ENCODE assay signal across 30 cellular contexts in the genomic region with DNA sequence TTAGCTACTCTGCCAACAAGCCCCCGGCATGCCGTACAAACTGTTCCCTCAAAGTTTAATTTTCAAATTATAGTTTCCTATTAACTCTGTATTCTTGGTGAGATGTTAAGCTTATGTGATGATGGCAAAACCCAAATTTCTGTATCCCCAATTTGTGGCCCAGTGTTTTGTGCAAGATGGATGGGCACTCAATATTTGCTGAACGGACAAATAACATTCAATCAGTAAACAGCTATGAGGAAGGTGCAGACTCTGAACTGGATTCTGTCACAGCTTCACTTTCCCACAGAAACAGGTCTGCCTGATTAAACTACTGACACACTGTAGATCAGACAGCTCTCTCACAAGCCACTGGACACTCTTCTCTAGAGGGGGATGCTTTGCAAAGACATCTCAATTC. TPM values are rescaled to one million over a fixed set of nuclear protein-coding genes. Genes with fewer than 3 reads are reported as not detected.
DNase-seq lines count a peak whose midpoint lies in the region; ATAC-seq and TF ChIP-seq lines count a peak whose summit lies in the region.
"Had no signal": no experiment of that assay in that cellular context is flagged by ENCODE, and none has a peak within 500 bp of the region (broad histone marks: within the 10 kb centered on the region; RNA-seq: fewer than 3 reads in every experiment).

No MANE protein-coding gene starts in this region.

- CTCF ChIA-PET in naive thymus-derived CD4-positive, alpha-beta T cell (lab: Charles Lee) = interaction anchor here (0.6 to 1.5 kb wide), 2 partner anchors 9 to 22 kb away, joined by 3 to 4 read pairs; no protein-coding TSS in a partner anchor

- peaks cover 0 to 11% (median 10%) of the 10 kb centered on the region in 3 experiments for H3K36me3 ChIP-seq in naive thymus-derived CD4-positive, alpha-beta T cell (ENCODE audit: control insufficient read depth in 2 of 3, insufficient read depth in 3 of 3, low read length in 3 of 3)
- H3K36me3 ChIP-seq: ovary had no signal

- no peaks in the 10 kb centered on the region for H3K27me3 ChIP-seq in naive thymus-derived CD4-positive, alpha-beta T cell (ENCODE audit: control insufficient read depth in 2 of 2, insufficient read depth in 2 of 2, low read length in 2 of 2)
- H3K27me3 ChIP-seq: left lung, ovary, Peyer's patch had no signal

- H3K27me3 Mint-ChIP-seq in natural killer cell (ENCODE audit: low read depth in 2 of 2) (no peaks in the 10 kb centered on the region), brain (no peaks in the 10 kb centered on the region), nephron (ENCODE audit: low read depth) (no peaks in the 10 kb centered on the region)
- no peaks in the 10 kb centered on the region for H3K27me3 Mint-ChIP-seq in natural killer cell treated with Interleukin-12 subunit alpha and Interleukin-12 subunit beta and Interleukin-15 and Interleukin-18, amount 100 ng/mL, for 72 hours
- no peaks in the 10 kb centered on the region for H3K27me3 Mint-ChIP-seq in naive thymus-derived CD4-positive, alpha-beta T cell
- H3K27me3 Mint-ChIP-seq: activated CD8-positive, alpha-beta T cell treated with anti-CD3 and anti-CD28 coated beads for 36 hours; activated naive CD4-positive, alpha-beta T cell treated with anti-CD3 and anti-CD28 coated beads, Interleukin-2, amount 10 ng/mL, durations not matched to agents 7 days and 5 days; B cell had no signal

- H3K27ac ChIP-seq in naive thymus-derived CD4-positive, alpha-beta T cell (ENCODE audit: low read depth, low read length) = no peak overlapping the region
- H3K27ac ChIP-seq: HL-60, ovary, Peyer's patch had no signal

- H3K9me3 Mint-ChIP-seq in natural killer cell (no peaks in the 10 kb centered on the region), brain (peaks cover 0 to under 1% (median 0%) of the 10 kb centered on the region in 5 experiments), nephron (no peaks in the 10 kb centered on the region)
- no peaks in the 10 kb centered on the region for H3K9me3 Mint-ChIP-seq in natural killer cell treated with Interleukin-12 subunit alpha and Interleukin-12 subunit beta and Interleukin-15 and Interleukin-18, amount 100 ng/mL, for 72 hours
- no peaks in the 10 kb centered on the region for H3K9me3 Mint-ChIP-seq in naive thymus-derived CD4-positive, alpha-beta T cell
- H3K9me3 Mint-ChIP-seq: activated CD8-positive, alpha-beta T cell treated with anti-CD3 and anti-CD28 coated beads for 36 hours; activated naive CD4-positive, alpha-beta T cell treated with anti-CD3 and anti-CD28 coated beads, Interleukin-2, amount 10 ng/mL, durations not matched to agents 7 days and 5 days; H9; nephron progenitor cell; T-helper 2 cell treated with Interferon-gamma antibody and Interleukin-4, amounts not matched to agents 5 μg/mL and 100 μg/mL, for 36 hours had no signal

- POLR2A ChIA-PET in naive thymus-derived CD4-positive, alpha-beta T cell (lab: Charles Lee) = interaction anchor here (0.6 kb wide), 1 partner anchor 862 kb away, joined by 4 read pairs; no protein-coding TSS in a partner anchor

- H3K27ac Mint-ChIP-seq in natural killer cell = peak overlapping the region; percentile 10 to 54
- peak overlapping the region in 1 of 2 donors; percentile 42 for H3K27ac Mint-ChIP-seq in natural killer cell treated with Interleukin-12 subunit alpha and Interleukin-12 subunit beta and Interleukin-15 and Interleukin-18, amount 100 ng/mL, for 72 hours
- peak overlapping the region in 3 of 5 experiments; percentile 8 to 81 (median 54) for H3K27ac Mint-ChIP-seq in brain
- H3K27ac Mint-ChIP-seq in nephron = peak overlapping the region; percentile 30 to 45 (median 38)
- no peak overlapping the region for H3K27ac Mint-ChIP-seq in naive thymus-derived CD4-positive, alpha-beta T cell
- H3K27ac Mint-ChIP-seq: activated CD8-positive, alpha-beta T cell treated with anti-CD3 and anti-CD28 coated beads for 36 hours; activated naive CD4-positive, alpha-beta T cell treated with anti-CD3 and anti-CD28 coated beads, Interleukin-2, amount 10 ng/mL, durations not matched to agents 7 days and 5 days; H9; T-helper 2 cell treated with Interferon-gamma antibody and Interleukin-4, amounts not matched to agents 5 μg/mL and 100 μg/mL, for 36 hours had no signal

- no peak overlapping the region for H3K4me3 ChIP-seq in naive thymus-derived CD4-positive, alpha-beta T cell (ENCODE audit: low read length)
- H3K4me3 ChIP-seq: left lung, ovary, Peyer's patch had no signal

- H3K4me1 ChIP-seq in naive thymus-derived CD4-positive, alpha-beta T cell (ENCODE audit: control insufficient read depth in 2 of 2, insufficient read depth in 2 of 2, low read length in 2 of 2) = no peaks in the 10 kb centered on the region

- H3K36me3 Mint-ChIP-seq in natural killer cell (no peaks in the 10 kb centered on the region), brain (peaks cover 59% of the 10 kb centered on the region), nephron (ENCODE audit: low read depth) (peaks cover 30% of the 10 kb centered on the region)
- no peaks in the 10 kb centered on the region for H3K36me3 Mint-ChIP-seq in natural killer cell treated with Interleukin-12 subunit alpha and Interleukin-12 subunit beta and Interleukin-15 and Interleukin-18, amount 100 ng/mL, for 72 hours
- H3K36me3 Mint-ChIP-seq in naive thymus-derived CD4-positive, alpha-beta T cell = peaks cover 0 to 50% (median 18%) of the 10 kb centered on the region in 5 donors

- TF ChIP-seq CTCF in natural killer cell (IDR thresholded peaks at IDR 0.05) (no peak), brain (conservative IDR thresholded peaks at IDR 0.05) (no peak), nephron (IDR thresholded peaks at IDR 0.05; ENCODE audit: unreplicated experiment in 3 of 3) (no peak)

- H3K4me1 Mint-ChIP-seq in natural killer cell (peaks cover 31 to 47% of the 10 kb centered on the region in 2 donors), brain (peaks cover 73% of the 10 kb centered on the region), nephron (peaks cover 70% of the 10 kb centered on the region)
- H3K4me1 Mint-ChIP-seq in natural killer cell treated with Interleukin-12 subunit alpha and Interleukin-12 subunit beta and Interleukin-15 and Interleukin-18, amount 100 ng/mL, for 72 hours (ENCODE audit: low read depth in 2 of 2) = peaks cover 12 to 18% of the 10 kb centered on the region in 2 donors
- peaks cover 23 to 54% (median 37%) of the 10 kb centered on the region in 7 donors for H3K4me1 Mint-ChIP-seq in naive thymus-derived CD4-positive, alpha-beta T cell

- intact Hi-C loops in natural killer cell (cut with micrococcal nuclease) = no loop called here
- intact Hi-C loops in naive thymus-derived CD4-positive, alpha-beta T cell (cut with micrococcal nuclease) = no loop called here

- DNase-seq in natural killer cell = no peak
- no peak for DNase-seq in natural killer cell treated with Interleukin-12 subunit alpha and Interleukin-12 subunit beta and Interleukin-15 and Interleukin-18, amount 100 ng/mL, for 72 hours (ENCODE audit: low spot score)
- DNase-seq in NCI-H526 (lab: John Stamatoyannopoulos, UW) = no peak
- no peak for DNase-seq in DMS153 treated with DMSO at 0.1 percent for 48 hours (lab: John Stamatoyannopoulos, UW; ENCODE audit: unreplicated experiment)
- no peak for DNase-seq in naive thymus-derived CD4-positive, alpha-beta T cell
- DNase-seq in D341Med (ENCODE audit: low spot score) = no peak
- DNase-seq: ACHN; activated CD4-positive, alpha-beta T cell treated with anti-CD3 and anti-CD28 coated beads for 1 hour; activated CD8-positive, alpha-beta memory T cell treated with anti-CD3 and anti-CD28 coated beads, Interleukin-2, amount 50 U/mL, for 48 hours; activated CD8-positive, alpha-beta T cell treated with anti-CD3 and anti-CD28 coated beads for 36 hours; activated naive CD4-positive, alpha-beta T cell treated with anti-CD3 and anti-CD28 coated beads, Interleukin-2, amount 10 ng/mL, durations not matched to agents 7 days and 5 days; cortex of kidney; DMS53; glutamatergic neuron; H9; left lung; NCI-H1436 treated with DMSO at 0.1 percent for 48 hours; NCI-H2081 treated with DMSO at 0.1 percent for 48 hours; NCI-H226; NCI-H774; nephron progenitor cell; ovary; Peyer's patch; SHP77; stimulated activated naive CD8-positive, alpha-beta T cell treated with anti-CD3 and anti-CD28 coated beads, Interleukin-15, Interleukin-2, amounts not matched to agents 100 U/mL and 50 U/mL, for 24 hours had no signal

- no peak overlapping the region for H3K4me3 Mint-ChIP-seq in natural killer cell
- H3K4me3 Mint-ChIP-seq in natural killer cell treated with Interleukin-12 subunit alpha and Interleukin-12 subunit beta and Interleukin-15 and Interleukin-18, amount 100 ng/mL, for 72 hours = no peak overlapping the region
- H3K4me3 Mint-ChIP-seq in brain = no peak overlapping the region
- no peak overlapping the region for H3K4me3 Mint-ChIP-seq in nephron
- no peak overlapping the region for H3K4me3 Mint-ChIP-seq in naive thymus-derived CD4-positive, alpha-beta T cell
- H3K4me3 Mint-ChIP-seq: activated CD8-positive, alpha-beta T cell treated with anti-CD3 and anti-CD28 coated beads for 36 hours; activated naive CD4-positive, alpha-beta T cell treated with anti-CD3 and anti-CD28 coated beads, Interleukin-2, amount 10 ng/mL, durations not matched to agents 7 days and 5 days; B cell; H9; nephron progenitor cell; T-helper 2 cell treated with Interferon-gamma antibody and Interleukin-4, amounts not matched to agents 5 μg/mL and 100 μg/mL, for 36 hours had no signal

- ATAC-seq in natural killer cell = no peak
- no peak for ATAC-seq in natural killer cell treated with Interleukin-12 subunit alpha and Interleukin-12 subunit beta and Interleukin-15 and Interleukin-18, amount 100 ng/mL, for 72 hours
- no peak for ATAC-seq in naive thymus-derived CD4-positive, alpha-beta T cell
- ATAC-seq: activated CD8-positive, alpha-beta T cell treated with anti-CD3 and anti-CD28 coated beads for 36 hours; left lung; stimulated activated naive CD8-positive, alpha-beta T cell treated with anti-CD3 and anti-CD28 coated beads, Interleukin-15, Interleukin-2, amounts not matched to agents 100 U/mL and 50 U/mL, for 24 hours had no signal

- no peaks in the 10 kb centered on the region for H3K9me3 ChIP-seq in naive thymus-derived CD4-positive, alpha-beta T cell (ENCODE audit: control insufficient read depth in 2 of 3, low read length in 3 of 3)
- H3K9me3 ChIP-seq: left lung, ovary, Peyer's patch had no signal

RNA-seq across cellular contexts. Expression of gene NUDT3, which starts 54.1 kb away (rescaled TPM):
- total RNA-seq in natural killer cell = 10 to 100 TPM; 22.0 to 26.3 (median 26.1) TPM
- 10 to 100 TPM in 1 of 2 donors, 1 to 10 TPM in 1; 9.2 to 15.4 TPM for total RNA-seq in natural killer cell treated with Interleukin-12 subunit alpha and Interleukin-12 subunit beta and Interleukin-15 and Interleukin-18, amount 100 ng/mL, for 72 hours
- 32.7 TPM for polyA plus RNA-seq in brain (ENCODE audit: insufficient read depth, low read depth, low replicate concordance)
- 10 to 100 TPM; 16.2 to 29.7 (median 25.4) TPM for total RNA-seq in naive thymus-derived CD4-positive, alpha-beta T cell
- polyA plus RNA-seq in naive thymus-derived CD4-positive, alpha-beta T cell = 10 to 100 TPM; 10.4 to 11.5 TPM

Comparison
In these comparisons a context has a peak if more than half of its experiments do, and no peak if none do; other contexts are left out.
1. H3K27ac Mint-ChIP-seq: peak in natural killer cell (2 of 2), brain (3 of 5) and nephron (3 of 3); none in naive thymus-derived CD4-positive, alpha-beta T cell (0 of 9).